19 cellular contexts compared by ENCODE assay signal in the genomic region with DNA sequence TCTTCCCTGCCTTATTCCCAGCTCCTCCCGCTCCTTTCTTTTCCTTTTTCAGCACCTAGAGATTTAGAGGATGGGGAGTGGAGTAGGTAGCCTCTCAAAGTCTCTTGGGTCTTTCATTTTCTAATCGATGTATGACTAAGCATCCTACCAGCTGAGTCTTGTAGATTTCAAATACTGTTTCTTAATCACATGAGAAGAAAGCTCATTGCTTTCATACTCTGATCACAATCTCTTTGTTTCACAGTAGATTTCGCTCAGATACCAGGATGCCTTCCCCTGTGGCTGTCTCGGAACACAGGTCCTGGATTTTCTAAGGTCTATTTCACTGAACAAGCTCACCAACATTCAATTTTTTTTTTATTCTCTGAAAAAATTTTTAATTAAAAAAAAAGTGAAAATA.
DNase-seq lines count a peak whose midpoint lies in the region; ATAC-seq and TF ChIP-seq lines count a peak whose summit lies in the region.
"Had no signal": no experiment of that assay in that cellular context is flagged by ENCODE, and none has a peak within 500 bp of the region (broad histone marks: within the 10 kb centered on the region; RNA-seq: fewer than 3 reads in every experiment).

No MANE protein-coding gene starts in this region.

- H3K9me3 ChIP-seq in gastrocnemius medialis (no peaks in the 10 kb centered on the region), MG63 (no peaks in the 10 kb centered on the region)
- H3K9me3 ChIP-seq: Peyer's patch had no signal

- no peak overlapping the region for H3K4me2 ChIP-seq in mesendoderm (ENCODE audit: low read length)

- in situ Hi-C loops in gastrocnemius medialis (cut with MboI; ENCODE audit: low sequenced_read_pairs in 4 of 4), result no loop called here

- H2BK120ac ChIP-seq in mesendoderm (ENCODE audit: low read depth, low read length), result no peak overlapping the region

- intact Hi-C loops in activated CD4-positive, alpha-beta T cell treated with anti-CD3 and anti-CD28 coated beads, Interleukin-2, amount 10 ng/mL, durations not matched to agents 24 days and 14 days (cut with micrococcal nuclease), result no loop called here
- intact Hi-C loops in gastrocnemius medialis (cut with DNase I; ENCODE audit: low total_unique reads), result loop anchor here (10.0 kb wide), 1 partner anchor 77 kb away; no protein-coding TSS in a partner anchor

- H3K27ac Mint-ChIP-seq in activated CD4-positive, alpha-beta T cell treated with anti-CD3 and anti-CD28 coated beads, Interleukin-2, amount 10 ng/mL, durations not matched to agents 24 days and 14 days, result peak overlapping the region; percentile 13
- H3K27ac Mint-ChIP-seq in WTC11, result peak overlapping the region; percentile 4; the same call in 1 of the 2 replicates
- H3K27ac Mint-ChIP-seq in stimulated activated naive B cell treated with anti-CD40 and anti-IgM and Interleukin-4, amounts not matched to agents 10 μg/mL and 1 μg/mL and 100 μg/mL, for 72 hours, result peak overlapping the region; percentile 62
- H3K27ac Mint-ChIP-seq: B cell had no signal

- DNase-seq in activated CD4-positive, alpha-beta T cell treated with anti-CD3 and anti-CD28 coated beads, Interleukin-2, amount 10 ng/mL, durations not matched to agents 24 days and 14 days, result no peak
- DNase-seq in activated CD4-positive, alpha-beta T cell treated with anti-CD3 and anti-CD28 coated beads for 4 hours, result no peak
- DNase-seq in WTC11 (ENCODE audit: low spot score) (no peak), mesendoderm (peak; percentile 28), gastrocnemius medialis (no peak), globus pallidus (ENCODE audit: low spot score) (no peak), MG63 (no peak)
- DNase-seq in stimulated activated naive B cell treated with anti-CD40 and anti-IgM and Interleukin-4, amounts not matched to agents 10 μg/mL and 1 μg/mL and 100 μg/mL, for 72 hours, result no peak
- DNase-seq: 8988T, COR-L47, DMS 273 treated with DMSO at 0.1 percent for 48 hours, DND-41, HCEC 1CT, NCI-H1694, NCI-H2081 treated with DMSO at 0.1 percent for 48 hours, Peyer's patch had no signal

- no peak overlapping the region for H3K56ac ChIP-seq in mesendoderm (ENCODE audit: low read length)

- H2BK5ac ChIP-seq in mesendoderm (ENCODE audit: low read length), result no peak overlapping the region

- no peak overlapping the region for H3K4ac ChIP-seq in mesendoderm (ENCODE audit: low read depth, low read length)

- H3K79me2 ChIP-seq in mesendoderm (ENCODE audit: control insufficient read depth, insufficient read depth, low read length), result no peaks in the 10 kb centered on the region

- ATAC-seq in WTC11, result peak; percentile 48
- no peak for ATAC-seq in stimulated activated naive B cell treated with anti-CD40 and anti-IgM and Interleukin-4, amounts not matched to agents 10 μg/mL and 1 μg/mL and 100 μg/mL, for 72 hours (replicated peaks)
- no peak for ATAC-seq in gastrocnemius medialis
- ATAC-seq: K562, Right ventricle myocardium inferior had no signal

- no peak overlapping the region for H3K23ac ChIP-seq in mesendoderm (ENCODE audit: low read length)

- H3K36me3 ChIP-seq in mesendoderm (ENCODE audit: control insufficient read depth, insufficient read depth, low read length), result no peaks in the 10 kb centered on the region
- H3K36me3 ChIP-seq in gastrocnemius medialis, result no peaks in the 10 kb centered on the region
- no peaks in the 10 kb centered on the region for H3K36me3 ChIP-seq in MG63

- H4K8ac ChIP-seq in mesendoderm (ENCODE audit: low read depth, low read length), result no peak overlapping the region

- no peak overlapping the region for H3K9ac ChIP-seq in mesendoderm (ENCODE audit: low read length)

- WGBS in mesendoderm (ENCODE audit: extremely low coverage, insufficient coverage, low lambda C conversion rate), result no CpG with 5 or more reads among the region's 4 CpGs

- CTCF ChIA-PET in WTC11 (lab: Charles Lee), result interaction anchor here (0.5 to 2.2 kb wide), 6 partner anchors 11 to 344 kb away, joined by 3 to 14 read pairs (median 4); no protein-coding TSS in a partner anchor

- no peak overlapping the region for H2BK15ac ChIP-seq in mesendoderm (replicated peaks; ENCODE audit: low read depth)

- H3K36me3 Mint-ChIP-seq in activated CD4-positive, alpha-beta T cell treated with anti-CD3 and anti-CD28 coated beads, Interleukin-2, amount 10 ng/mL, durations not matched to agents 24 days and 14 days (ENCODE audit: low read depth), result peaks cover 33% of the 10 kb centered on the region
- H3K36me3 Mint-ChIP-seq in WTC11, result peaks cover 8% of the 10 kb centered on the region
- H3K36me3 Mint-ChIP-seq in stimulated activated naive B cell treated with anti-CD40 and anti-IgM and Interleukin-4, amounts not matched to agents 10 μg/mL and 1 μg/mL and 100 μg/mL, for 72 hours, result peaks cover 26 to 43% of the 10 kb centered on the region in 2 donors

- POLR2A ChIA-PET in WTC11 (lab: Charles Lee), result interaction anchor here (1.1 kb wide), 1 partner anchor 344 kb away, joined by 3 read pairs; no protein-coding TSS in a partner anchor

- no peak overlapping the region for H2AK5ac ChIP-seq in mesendoderm (ENCODE audit: low read length)

- H3K18ac ChIP-seq in mesendoderm (ENCODE audit: low read length), result no peak overlapping the region

- H3K4me3 ChIP-seq in mesendoderm (ENCODE audit: low read length), result no peak overlapping the region
- H3K4me3 ChIP-seq in gastrocnemius medialis, result no peak overlapping the region
- no peak overlapping the region for H3K4me3 ChIP-seq in MG63
- H3K4me3 ChIP-seq: K562, Peyer's patch had no signal

- no peak overlapping the region for H3K4me3 Mint-ChIP-seq in activated CD4-positive, alpha-beta T cell treated with anti-CD3 and anti-CD28 coated beads, Interleukin-2, amount 10 ng/mL, durations not matched to agents 24 days and 14 days
- H3K4me3 Mint-ChIP-seq in WTC11, result no peak overlapping the region
- H3K4me3 Mint-ChIP-seq in stimulated activated naive B cell treated with anti-CD40 and anti-IgM and Interleukin-4, amounts not matched to agents 10 μg/mL and 1 μg/mL and 100 μg/mL, for 72 hours, result no peak overlapping the region
- H3K4me3 Mint-ChIP-seq: B cell had no signal

- TF ChIP-seq POLR2A in gastrocnemius medialis (IDR thresholded peaks at IDR 0.05), result no peak

- no peaks in the 10 kb centered on the region for H3K27me3 Mint-ChIP-seq in activated CD4-positive, alpha-beta T cell treated with anti-CD3 and anti-CD28 coated beads, Interleukin-2, amount 10 ng/mL, durations not matched to agents 24 days and 14 days
- no peaks in the 10 kb centered on the region for H3K27me3 Mint-ChIP-seq in WTC11 (ENCODE audit: low read depth)
- no peaks in the 10 kb centered on the region for H3K27me3 Mint-ChIP-seq in stimulated activated naive B cell treated with anti-CD40 and anti-IgM and Interleukin-4, amounts not matched to agents 10 μg/mL and 1 μg/mL and 100 μg/mL, for 72 hours
- H3K27me3 Mint-ChIP-seq: B cell had no signal

- no peaks in the 10 kb centered on the region for H3K9me3 Mint-ChIP-seq in activated CD4-positive, alpha-beta T cell treated with anti-CD3 and anti-CD28 coated beads, Interleukin-2, amount 10 ng/mL, durations not matched to agents 24 days and 14 days
- no peaks in the 10 kb centered on the region for H3K9me3 Mint-ChIP-seq in WTC11
- H3K9me3 Mint-ChIP-seq in stimulated activated naive B cell treated with anti-CD40 and anti-IgM and Interleukin-4, amounts not matched to agents 10 μg/mL and 1 μg/mL and 100 μg/mL, for 72 hours, result no peaks in the 10 kb centered on the region

- H3K4me1 ChIP-seq in mesendoderm (ENCODE audit: control insufficient read depth, low read depth, low read length) (peaks cover 2% of the 10 kb centered on the region), gastrocnemius medialis (peaks cover 30 to 32% of the 10 kb centered on the region in 2 donors)
- H3K4me1 ChIP-seq: Peyer's patch had no signal

- no peaks in the 10 kb centered on the region for H3K79me1 ChIP-seq in mesendoderm (ENCODE audit: low read length)

- H3K27me3 ChIP-seq in mesendoderm (ENCODE audit: insufficient read depth, low read length, poor library complexity) (no peaks in the 10 kb centered on the region), gastrocnemius medialis (no peaks in the 10 kb centered on the region), MG63 (no peaks in the 10 kb centered on the region)
- H3K27me3 ChIP-seq: Peyer's patch had no signal

- TF ChIP-seq CTCF in WTC11 (IDR thresholded peaks at IDR 0.05) (no peak), gastrocnemius medialis (IDR thresholded peaks at IDR 0.05 in 4 of 5, conservative IDR thresholded peaks at IDR 0.05 in 1 of 5) (no peak)

- peaks cover 10% of the 10 kb centered on the region for H3K4me1 Mint-ChIP-seq in activated CD4-positive, alpha-beta T cell treated with anti-CD3 and anti-CD28 coated beads, Interleukin-2, amount 10 ng/mL, durations not matched to agents 24 days and 14 days
- H3K4me1 Mint-ChIP-seq in WTC11, result peaks cover 14% of the 10 kb centered on the region
- peaks cover 0 to 2% of the 10 kb centered on the region in 2 donors for H3K4me1 Mint-ChIP-seq in stimulated activated naive B cell treated with anti-CD40 and anti-IgM and Interleukin-4, amounts not matched to agents 10 μg/mL and 1 μg/mL and 100 μg/mL, for 72 hours
- H3K4me1 Mint-ChIP-seq: B cell had no signal

- H3K27ac ChIP-seq in mesendoderm (ENCODE audit: low read depth, low read length) (no peak overlapping the region), gastrocnemius medialis (no peak overlapping the region)
- H3K27ac ChIP-seq: Peyer's patch had no signal

- no peak overlapping the region for H4K5ac ChIP-seq in mesendoderm (ENCODE audit: low read length)

TF ChIP-seq in WTC11, 78 proteins besides CTCF, POLR2A, EP300 and RAD21 (continues in another document):
- TF ChIP-seq, protein P1, sequence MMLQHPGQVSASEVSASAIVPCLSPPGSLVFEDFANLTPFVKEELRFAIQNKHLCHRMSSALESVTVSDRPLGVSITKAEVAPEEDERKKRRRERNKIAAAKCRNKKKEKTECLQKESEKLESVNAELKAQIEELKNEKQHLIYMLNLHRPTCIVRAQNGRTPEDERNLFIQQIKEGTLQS (CRISPR knock-in tag; conservative IDR thresholded peaks at IDR 0.05), result no peak
- TF ChIP-seq ZNF317 (CRISPR knock-in tag; IDR thresholded peaks at IDR 0.05; ENCODE audit: borderline replicate concordance, low read depth) (no peak), ELF4 (CRISPR knock-in tag; IDR thresholded peaks at IDR 0.05; ENCODE audit: low read depth) (no peak), ZNF423 (CRISPR knock-in tag; IDR thresholded peaks at IDR 0.05) (no peak), JAZF1 (CRISPR knock-in tag; IDR thresholded peaks at IDR 0.05) (no peak), ZNF671 (CRISPR knock-in tag; IDR thresholded peaks at IDR 0.05) (no peak), ZNF138 (CRISPR knock-in tag; conservative IDR thresholded peaks at IDR 0.05) (no peak)

Comparison
In these comparisons a context has a peak if more than half of its experiments do, and no peak if none do; other contexts are left out.
1. H3K27ac Mint-ChIP-seq: peak in every context shown above with its lines; median percentile 62 in stimulated activated naive B cell treated with anti-CD40 and anti-IgM and Interleukin-4, amounts not matched to agents 10 μg/mL and 1 μg/mL and 100 μg/mL, for 72 hours; 13 in activated CD4-positive, alpha-beta T cell treated with anti-CD3 and anti-CD28 coated beads, Interleukin-2, amount 10 ng/mL, durations not matched to agents 24 days and 14 days; 4 in WTC11.